Comparison of ENCODE assay signal across 9 cellular contexts in the genomic region with DNA sequence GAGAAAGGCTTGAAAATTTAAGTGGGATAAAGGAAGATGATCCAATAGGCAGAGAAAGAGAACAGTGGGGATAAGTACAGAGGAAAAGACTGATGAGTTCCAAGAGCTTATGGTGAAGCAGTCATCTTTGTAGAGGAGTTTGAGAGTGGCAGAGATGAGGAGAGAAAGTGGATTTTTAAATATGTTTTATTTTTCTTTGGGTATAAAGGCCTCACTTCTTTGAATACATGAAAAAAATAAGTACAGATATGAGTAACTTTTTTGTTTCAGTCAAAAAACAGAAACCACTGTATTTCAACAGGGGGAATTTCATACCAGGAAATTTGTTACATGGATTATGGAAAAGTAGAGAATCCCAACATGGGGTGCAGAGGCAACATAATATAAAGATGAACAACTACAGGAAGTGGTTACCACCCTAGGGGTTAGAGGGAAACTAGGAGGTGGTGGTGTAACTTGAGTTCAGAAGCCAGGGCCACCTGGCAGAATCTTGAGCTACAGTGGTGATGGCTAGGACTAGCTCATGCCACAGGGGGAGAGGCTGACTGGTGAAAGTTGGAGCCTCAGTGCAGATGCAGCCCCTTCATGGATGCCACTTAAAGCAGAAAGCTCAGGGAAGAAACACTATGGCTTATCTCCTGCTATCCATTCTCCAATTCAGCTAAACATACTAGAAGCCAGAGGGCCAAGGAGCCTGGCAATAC. TPM values are rescaled to one million over a fixed set of nuclear protein-coding genes. Genes with fewer than 3 reads are reported as not detected.
DNase-seq lines count a peak whose midpoint lies in the region; ATAC-seq and TF ChIP-seq lines count a peak whose summit lies in the region.
"Had no signal": no experiment of that assay in that cellular context is flagged by ENCODE, and none has a peak within 500 bp of the region (broad histone marks: within the 10 kb centered on the region; RNA-seq: fewer than 3 reads in every experiment).

No MANE protein-coding gene starts in this region.

- no peak overlapping the region for H3K4me3 Mint-ChIP-seq in activated CD4-positive, alpha-beta T cell treated with anti-CD3 and anti-CD28 coated beads, Interleukin-2, amount 10 ng/mL, durations not matched to agents 7 days and 5 days
- peak overlapping the region; percentile 33 for H3K4me3 Mint-ChIP-seq in stimulated activated memory B cell treated with anti-CD40 and anti-IgM and Interleukin-4, amounts not matched to agents 10 μg/mL and 1 μg/mL and 100 μg/mL, for 72 hours

- H3K36me3 ChIP-seq in MM.1S (replicated peaks; ENCODE audit: insufficient read depth, low read length) = no peaks in the 10 kb centered on the region

- H3K4me1 ChIP-seq in MM.1S (ENCODE audit: low read length) = peaks cover 26% of the 10 kb centered on the region

- no peak for TF ChIP-seq POLR2A in lower leg skin (IDR thresholded peaks at IDR 0.05)

- POLR2A ChIA-PET in activated CD4-positive, alpha-beta T cell treated with anti-CD3 and anti-CD28 coated beads, Interleukin-2, amount 10 ng/mL, durations not matched to agents 7 days and 5 days (lab: Charles Lee) = no interaction called here

- H3K27me3 Mint-ChIP-seq in activated CD4-positive, alpha-beta T cell treated with anti-CD3 and anti-CD28 coated beads, Interleukin-2, amount 10 ng/mL, durations not matched to agents 7 days and 5 days = no peaks in the 10 kb centered on the region
- H3K27me3 Mint-ChIP-seq in stimulated activated memory B cell treated with anti-CD40 and anti-IgM and Interleukin-4, amounts not matched to agents 10 μg/mL and 1 μg/mL and 100 μg/mL, for 72 hours = no peaks in the 10 kb centered on the region

- peaks cover 21% of the 10 kb centered on the region for H3K4me1 Mint-ChIP-seq in activated CD4-positive, alpha-beta T cell treated with anti-CD3 and anti-CD28 coated beads, Interleukin-2, amount 10 ng/mL, durations not matched to agents 7 days and 5 days
- peaks cover 28% of the 10 kb centered on the region for H3K4me1 Mint-ChIP-seq in stimulated activated memory B cell treated with anti-CD40 and anti-IgM and Interleukin-4, amounts not matched to agents 10 μg/mL and 1 μg/mL and 100 μg/mL, for 72 hours

- no peaks in the 10 kb centered on the region for H3K79me2 ChIP-seq in MM.1S (ENCODE audit: low read length)

- H3K27ac Mint-ChIP-seq in activated CD4-positive, alpha-beta T cell treated with anti-CD3 and anti-CD28 coated beads, Interleukin-2, amount 10 ng/mL, durations not matched to agents 7 days and 5 days = peak overlapping the region; percentile 31
- peak overlapping the region; percentile 91 for H3K27ac Mint-ChIP-seq in stimulated activated memory B cell treated with anti-CD40 and anti-IgM and Interleukin-4, amounts not matched to agents 10 μg/mL and 1 μg/mL and 100 μg/mL, for 72 hours

- H3K27me3 ChIP-seq in MM.1S (replicated peaks; ENCODE audit: insufficient read depth, low read length) = no peaks in the 10 kb centered on the region

- no peak overlapping the region for H3K4me3 ChIP-seq in MM.1S (ENCODE audit: low read length)
- no peak overlapping the region for H3K4me3 ChIP-seq in lower leg skin (ENCODE audit: low read depth, poor library complexity, severe bottlenecking)

- CTCF ChIA-PET in activated CD4-positive, alpha-beta T cell treated with anti-CD3 and anti-CD28 coated beads, Interleukin-2, amount 10 ng/mL, durations not matched to agents 7 days and 5 days (lab: Charles Lee) = interaction anchor here (1.2 to 1.3 kb wide), 2 partner anchors 11 to 31 kb away, joined by 3 to 4 read pairs; no protein-coding TSS in a partner anchor

- peak overlapping the region; percentile 49; the same call in 1 of the 2 replicates for H3K27ac ChIP-seq in MM.1S (ENCODE audit: low read length)

- no peaks in the 10 kb centered on the region for H3K9me3 ChIP-seq in MM.1S (replicated peaks; ENCODE audit: insufficient read depth, low read length)

- no peak overlapping the region for H3K9ac ChIP-seq in MM.1S (ENCODE audit: low read length)

- TF ChIP-seq CTCF in MM.1S (IDR thresholded peaks at IDR 0.05; ENCODE audit: low read length) (no peak), lower leg skin (IDR thresholded peaks at IDR 0.05) (no peak)

- peak; percentile 15 for DNase-seq in activated CD4-positive, alpha-beta T cell treated with anti-CD3 and anti-CD28 coated beads, Interleukin-2, amount 10 ng/mL, durations not matched to agents 7 days and 5 days
- DNase-seq in activated CD4-positive, alpha-beta T cell treated with anti-CD3 and anti-CD28 coated beads, Interleukin-2, amount 50 U/mL, for 48 hours = no peak
- DNase-seq in MM.1S (peak; percentile 58), LoVo (ENCODE audit: low spot score) (no peak), lower leg skin (ENCODE audit: low spot score in 2 of 2) (no peak), activated gamma-delta T cell treated with Interleukin-2 at 50 U/mL for 16 hours (no peak)
- DNase-seq: NCI-H2029 treated with DMSO at 0.1 percent for 48 hours had no signal

- peaks cover 6% of the 10 kb centered on the region; the same call in 1 of the 2 replicates for H3F3A ChIP-seq in MM.1S (ENCODE audit: insufficient read depth, low read length)

- ATAC-seq in HG02642 (IDR thresholded peaks at IDR 0.05; ENCODE audit: poor library complexity, unreplicated experiment) = peak; percentile 86
- peak; percentile 89 for ATAC-seq in stimulated activated memory B cell treated with anti-CD40 and anti-IgM and Interleukin-4, amounts not matched to agents 10 μg/mL and 1 μg/mL and 100 μg/mL, for 72 hours

- H3K36me3 Mint-ChIP-seq in activated CD4-positive, alpha-beta T cell treated with anti-CD3 and anti-CD28 coated beads, Interleukin-2, amount 10 ng/mL, durations not matched to agents 7 days and 5 days (ENCODE audit: low read depth) = no peaks in the 10 kb centered on the region
- H3K36me3 Mint-ChIP-seq in stimulated activated memory B cell treated with anti-CD40 and anti-IgM and Interleukin-4, amounts not matched to agents 10 μg/mL and 1 μg/mL and 100 μg/mL, for 72 hours = no peaks in the 10 kb centered on the region

- H3K9me2 ChIP-seq in MM.1S (replicated peaks; ENCODE audit: insufficient read depth, low read length) = no peaks in the 10 kb centered on the region

- no peak overlapping the region for H2AFZ ChIP-seq in MM.1S (ENCODE audit: low read length)

- H3K9me3 Mint-ChIP-seq in activated CD4-positive, alpha-beta T cell treated with anti-CD3 and anti-CD28 coated beads, Interleukin-2, amount 10 ng/mL, durations not matched to agents 7 days and 5 days = no peaks in the 10 kb centered on the region
- H3K9me3 Mint-ChIP-seq in stimulated activated memory B cell treated with anti-CD40 and anti-IgM and Interleukin-4, amounts not matched to agents 10 μg/mL and 1 μg/mL and 100 μg/mL, for 72 hours = no peaks in the 10 kb centered on the region

- H3K4me2 ChIP-seq in MM.1S (ENCODE audit: low read depth, low read length) = peak overlapping the region; percentile 43

- intact Hi-C loops in lower leg skin (cut with DNase I; ENCODE audit: low total_unique reads) = no loop called here

- no peaks in the 10 kb centered on the region for H4K20me1 ChIP-seq in MM.1S (ENCODE audit: insufficient read depth, low read length)

RNA-seq across cellular contexts. Expression of a gene that starts 3.4 kb away (rescaled TPM):
- not detected for total RNA-seq in activated CD4-positive, alpha-beta T cell treated with anti-CD3 and anti-CD28 coated beads, Interleukin-2, amount 10 ng/mL, durations not matched to agents 7 days and 5 days
- 1 to 10 TPM; 2.6 to 5.8 (median 3.3) TPM for total RNA-seq in lower leg skin

Comparison
In these comparisons a context has a peak if more than half of its experiments do, and no peak if none do; other contexts are left out.
1. DNase-seq: peak in activated CD4-positive, alpha-beta T cell treated with anti-CD3 and anti-CD28 coated beads, Interleukin-2, amount 10 ng/mL, durations not matched to agents 7 days and 5 days (single experiment) and MM.1S (single experiment); none in activated CD4-positive, alpha-beta T cell treated with anti-CD3 and anti-CD28 coated beads, Interleukin-2, amount 50 U/mL, for 48 hours (0 of 2), LoVo (single experiment), lower leg skin (0 of 2) and activated gamma-delta T cell treated with Interleukin-2 at 50 U/mL for 16 hours (single experiment).